ENCODE assay signal across 21 cellular contexts in genomic region chr11:45318516-45318915, GRCh38. TPM values are rescaled to one million over a fixed set of nuclear protein-coding genes. Genes with fewer than 3 reads are reported as not detected.
"Had no signal": no experiment of that assay in that cellular context is flagged by ENCODE, and none has a peak within 500 bp of the region (broad histone marks: within the 10 kb centered on the region; RNA-seq: fewer than 3 reads in every experiment).

No MANE protein-coding gene starts in this region.

- H3K36me3 Mint-ChIP-seq: memory B cell; naive thymus-derived CD4-positive, alpha-beta T cell; natural killer cell treated with Interleukin-12 subunit alpha and Interleukin-12 subunit beta and Interleukin-15 and Interleukin-18, amount 100 ng/mL, for 72 hours; stimulated activated memory B cell treated with anti-CD40 and anti-IgM and Interleukin-4, amounts not matched to agents 10 μg/mL and 1 μg/mL and 100 μg/mL, for 72 hours had no signal

- H3K4me1 Mint-ChIP-seq: memory B cell; naive thymus-derived CD4-positive, alpha-beta T cell; stimulated activated memory B cell treated with anti-CD40 and anti-IgM and Interleukin-4, amounts not matched to agents 10 μg/mL and 1 μg/mL and 100 μg/mL, for 72 hours; stimulated activated naive CD8-positive, alpha-beta T cell treated with anti-CD3 and anti-CD28 coated beads, Interleukin-15, amount 100 ng/mL, for 72 hours had no signal

- H3K9me3 Mint-ChIP-seq: memory B cell; natural killer cell treated with Interleukin-12 subunit alpha and Interleukin-12 subunit beta and Interleukin-15 and Interleukin-18, amount 100 ng/mL, for 72 hours; stimulated activated memory B cell treated with anti-CD40 and anti-IgM and Interleukin-4, amounts not matched to agents 10 μg/mL and 1 μg/mL and 100 μg/mL, for 72 hours; stimulated activated naive CD8-positive, alpha-beta T cell treated with anti-CD3 and anti-CD28 coated beads, Interleukin-15, amount 100 ng/mL, for 72 hours had no signal

- DNase-seq: heart right ventricle; islet precursor cell; left colon; left lung; midbrain; mucosa of descending colon; naive thymus-derived CD4-positive, alpha-beta T cell; nucleus accumbens; psoas muscle; right lobe of liver; stimulated activated CD4-positive, alpha-beta T cell treated with anti-CD3 and anti-CD28 coated beads, Interleukin-2, amount 100 ng/mL, for 48 hours; stimulated activated CD4-positive, alpha-beta T cell treated with anti-CD3 and anti-CD28 coated beads, Interleukin-4, amount 100 ng/mL, for 4 hours; stimulated activated CD8-positive, alpha-beta memory T cell treated with anti-CD3 and anti-CD28 coated beads, Interleukin-4, amount 100 ng/mL, for 48 hours; stimulated activated naive CD4-positive, alpha-beta T cell treated with Interleukin-2 at 50 U/mL for 16 hours; stimulated activated naive CD8-positive, alpha-beta T cell treated with anti-CD3 and anti-CD28 coated beads, Interleukin-15, amount 100 ng/mL, for 72 hours; substantia nigra; upper lobe of left lung had no signal

- ATAC-seq: heart right ventricle; left colon; left lung; mucosa of descending colon; naive thymus-derived CD4-positive, alpha-beta T cell; natural killer cell treated with Interleukin-12 subunit alpha and Interleukin-12 subunit beta and Interleukin-15 and Interleukin-18, amount 100 ng/mL, for 72 hours; psoas muscle; right lobe of liver; stimulated activated memory B cell treated with anti-CD40 and anti-IgM and Interleukin-4, amounts not matched to agents 10 μg/mL and 1 μg/mL and 100 μg/mL, for 72 hours; stimulated activated naive CD8-positive, alpha-beta T cell treated with anti-CD3 and anti-CD28 coated beads, Interleukin-15, amount 100 ng/mL, for 72 hours had no signal

- H3K4me3 Mint-ChIP-seq: memory B cell; naive thymus-derived CD4-positive, alpha-beta T cell; natural killer cell treated with Interleukin-12 subunit alpha and Interleukin-12 subunit beta and Interleukin-15 and Interleukin-18, amount 100 ng/mL, for 72 hours; stimulated activated memory B cell treated with anti-CD40 and anti-IgM and Interleukin-4, amounts not matched to agents 10 μg/mL and 1 μg/mL and 100 μg/mL, for 72 hours; stimulated activated naive CD8-positive, alpha-beta T cell treated with anti-CD3 and anti-CD28 coated beads, Interleukin-15, amount 100 ng/mL, for 72 hours had no signal

- H3K27ac Mint-ChIP-seq: memory B cell; naive thymus-derived CD4-positive, alpha-beta T cell; natural killer cell treated with Interleukin-12 subunit alpha and Interleukin-12 subunit beta and Interleukin-15 and Interleukin-18, amount 100 ng/mL, for 72 hours; stimulated activated memory B cell treated with anti-CD40 and anti-IgM and Interleukin-4, amounts not matched to agents 10 μg/mL and 1 μg/mL and 100 μg/mL, for 72 hours; stimulated activated naive CD8-positive, alpha-beta T cell treated with anti-CD3 and anti-CD28 coated beads, Interleukin-15, amount 100 ng/mL, for 72 hours had no signal

RNA-seq across cellular contexts. Expression of gene SYT13, which starts 32.4 kb away (rescaled TPM):
- total RNA-seq: mesenteric fat pad; naive thymus-derived CD4-positive, alpha-beta T cell; natural killer cell treated with Interleukin-12 subunit alpha and Interleukin-12 subunit beta and Interleukin-15 and Interleukin-18, amount 100 ng/mL, for 72 hours had no signal
